ENCODE assay signal across 14 cellular contexts in the genomic region with DNA sequence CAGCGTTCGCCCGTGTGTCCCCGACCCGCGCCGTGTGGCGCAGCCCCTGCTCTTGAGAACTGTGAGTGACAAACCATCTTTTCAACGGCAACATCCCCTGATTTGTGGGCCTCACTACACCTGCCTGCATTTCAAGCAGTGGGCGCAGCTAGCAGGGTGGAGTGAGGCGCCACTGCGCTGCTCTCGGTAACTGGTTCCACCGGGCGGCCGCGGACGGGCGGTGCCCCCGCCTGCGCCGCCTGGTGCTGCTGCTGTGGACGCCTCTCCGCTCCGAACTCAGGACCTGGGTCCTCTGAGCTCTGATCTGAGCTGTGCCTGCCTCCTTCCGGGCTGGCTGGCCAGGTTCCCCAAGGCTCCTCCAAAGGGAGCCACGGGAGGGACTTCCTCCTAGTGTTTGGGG. TPM values are rescaled to one million over a fixed set of nuclear protein-coding genes. Genes with fewer than 3 reads are reported as not detected.
DNase-seq lines count a peak whose midpoint lies in the region; ATAC-seq and TF ChIP-seq lines count a peak whose summit lies in the region.
"Had no signal": no experiment of that assay in that cellular context is flagged by ENCODE, and none has a peak within 500 bp of the region (broad histone marks: within the 10 kb centered on the region; RNA-seq: fewer than 3 reads in every experiment).

No MANE protein-coding gene starts in this region.

- H3K27ac ChIP-seq in right cardiac atrium (ENCODE audit: low read length) (no peak overlapping the region), prostate gland (no peak overlapping the region)
- H3K27ac ChIP-seq: adrenal gland had no signal

- H3K4me1 ChIP-seq in right cardiac atrium (ENCODE audit: control insufficient read depth, insufficient read depth, low read length) (no peaks in the 10 kb centered on the region), prostate gland (replicated peaks) (no peaks in the 10 kb centered on the region)
- H3K4me1 ChIP-seq: Caco-2 had no signal

- no peaks in the 10 kb centered on the region for H3K27me3 Mint-ChIP-seq in activated T-helper 17 cell treated with anti-CD3 and anti-CD28 coated beads, Interleukin-2, amount 50 U/mL, for 72 hours
- peaks cover 16% of the 10 kb centered on the region for H3K27me3 Mint-ChIP-seq in activated T-helper 1 cell treated with anti-CD3 and anti-CD28 coated beads, Interleukin-12 subunit alpha, Interleukin-12 subunit beta, Interleukin-2, Interleukin-4 antibody, amounts not matched to agents 30 ng/mL and 10 ng/mL and 1 ng/mL, durations not matched to agents 14 hours and 24 hours and 36 hours (ENCODE audit: insufficient read depth)

- H3K27me3 ChIP-seq in right cardiac atrium (ENCODE audit: control insufficient read depth, insufficient read depth) (no peaks in the 10 kb centered on the region), prostate gland (replicated peaks; ENCODE audit: insufficient read depth) (no peaks in the 10 kb centered on the region)

- peaks cover 3% of the 10 kb centered on the region for H3K4me1 Mint-ChIP-seq in activated T-helper 17 cell treated with anti-CD3 and anti-CD28 coated beads, Interleukin-2, amount 50 U/mL, for 72 hours
- peaks cover 6% of the 10 kb centered on the region for H3K4me1 Mint-ChIP-seq in activated T-helper 1 cell treated with anti-CD3 and anti-CD28 coated beads, Interleukin-12 subunit alpha, Interleukin-12 subunit beta, Interleukin-2, Interleukin-4 antibody, amounts not matched to agents 30 ng/mL and 10 ng/mL and 1 ng/mL, durations not matched to agents 14 hours and 24 hours and 36 hours (ENCODE audit: low read depth)

- WGBS in right cardiac atrium = 44% methylated on average over 27 of the region's 27 CpGs
- 29% methylated on average over 23 of the region's 27 CpGs for WGBS in prostate gland

- no peaks in the 10 kb centered on the region for H3K9me3 ChIP-seq in right cardiac atrium (ENCODE audit: control insufficient read depth, low read length)
- no peaks in the 10 kb centered on the region for H3K9me3 ChIP-seq in prostate gland
- H3K9me3 ChIP-seq: adrenal gland, Caco-2 had no signal

- peak overlapping the region; percentile 2 for H3K4me3 Mint-ChIP-seq in activated T-helper 17 cell treated with anti-CD3 and anti-CD28 coated beads, Interleukin-2, amount 50 U/mL, for 72 hours
- no peak overlapping the region for H3K4me3 Mint-ChIP-seq in activated T-helper 1 cell treated with anti-CD3 and anti-CD28 coated beads, Interleukin-12 subunit alpha, Interleukin-12 subunit beta, Interleukin-2, Interleukin-4 antibody, amounts not matched to agents 30 ng/mL and 10 ng/mL and 1 ng/mL, durations not matched to agents 14 hours and 24 hours and 36 hours
- H3K4me3 Mint-ChIP-seq: activated CD4-positive, alpha-beta memory T cell treated with anti-CD3 and anti-CD28 coated beads, Interleukin-2, amount 10 ng/mL, durations not matched to agents 7 days and 5 days had no signal

- no peak for TF ChIP-seq POLR2A in prostate gland (IDR thresholded peaks at IDR 0.05)

- intact Hi-C loops in right cardiac atrium (cut with DNase I) (no loop called here), prostate gland (cut with DNase I) (no loop called here)
- intact Hi-C loops in activated T-helper 1 cell treated with anti-CD3 and anti-CD28 coated beads, Interleukin-12 subunit alpha, Interleukin-12 subunit beta, Interleukin-2, Interleukin-4 antibody, amounts not matched to agents 30 ng/mL and 10 ng/mL and 1 ng/mL, durations not matched to agents 14 hours and 24 hours and 36 hours (cut with micrococcal nuclease) = no loop called here

- ATAC-seq in activated T-helper 17 cell treated with anti-CD3 and anti-CD28 coated beads, Interleukin-2, amount 50 U/mL, for 72 hours (replicated peaks) = no peak
- ATAC-seq in right cardiac atrium (peak; percentile 64 to 78), HG03139 (IDR thresholded peaks at IDR 0.05; ENCODE audit: unreplicated experiment) (no peak), HG02610 (IDR thresholded peaks at IDR 0.05; ENCODE audit: unreplicated experiment) (no peak)

- no peaks in the 10 kb centered on the region for H3K9me3 Mint-ChIP-seq in activated T-helper 17 cell treated with anti-CD3 and anti-CD28 coated beads, Interleukin-2, amount 50 U/mL, for 72 hours
- no peaks in the 10 kb centered on the region for H3K9me3 Mint-ChIP-seq in activated T-helper 1 cell treated with anti-CD3 and anti-CD28 coated beads, Interleukin-12 subunit alpha, Interleukin-12 subunit beta, Interleukin-2, Interleukin-4 antibody, amounts not matched to agents 30 ng/mL and 10 ng/mL and 1 ng/mL, durations not matched to agents 14 hours and 24 hours and 36 hours
- H3K9me3 Mint-ChIP-seq: activated CD4-positive, alpha-beta memory T cell treated with anti-CD3 and anti-CD28 coated beads, Interleukin-2, amount 10 ng/mL, durations not matched to agents 7 days and 5 days had no signal

- H3K27ac Mint-ChIP-seq in activated T-helper 17 cell treated with anti-CD3 and anti-CD28 coated beads, Interleukin-2, amount 50 U/mL, for 72 hours = no peak overlapping the region
- H3K27ac Mint-ChIP-seq in activated T-helper 1 cell treated with anti-CD3 and anti-CD28 coated beads, Interleukin-12 subunit alpha, Interleukin-12 subunit beta, Interleukin-2, Interleukin-4 antibody, amounts not matched to agents 30 ng/mL and 10 ng/mL and 1 ng/mL, durations not matched to agents 14 hours and 24 hours and 36 hours = no peak overlapping the region
- H3K27ac Mint-ChIP-seq: activated CD4-positive, alpha-beta memory T cell treated with anti-CD3 and anti-CD28 coated beads, Interleukin-2, amount 10 ng/mL, durations not matched to agents 7 days and 5 days had no signal

- H3K36me3 Mint-ChIP-seq in activated T-helper 17 cell treated with anti-CD3 and anti-CD28 coated beads, Interleukin-2, amount 50 U/mL, for 72 hours (ENCODE audit: low read depth) = no peaks in the 10 kb centered on the region
- peaks cover 1% of the 10 kb centered on the region for H3K36me3 Mint-ChIP-seq in activated T-helper 1 cell treated with anti-CD3 and anti-CD28 coated beads, Interleukin-12 subunit alpha, Interleukin-12 subunit beta, Interleukin-2, Interleukin-4 antibody, amounts not matched to agents 30 ng/mL and 10 ng/mL and 1 ng/mL, durations not matched to agents 14 hours and 24 hours and 36 hours (ENCODE audit: low read depth)

- H3K36me3 ChIP-seq in prostate gland = no peaks in the 10 kb centered on the region
- H3K36me3 ChIP-seq: adrenal gland had no signal

- DNase-seq in ELF-1 (ENCODE audit: low read depth, low spot score) (peak; percentile 56), right cardiac atrium (peak; percentile 23 to 74 (median 64)), prostate gland (ENCODE audit: low spot score) (peak; percentile 32), D341Med (ENCODE audit: low spot score) (no peak)
- no peak for DNase-seq in activated T-helper 1 cell treated with anti-CD3 and anti-CD28 coated beads, Interleukin-12 subunit alpha, Interleukin-12 subunit beta, Interleukin-2, Interleukin-4 antibody, amounts not matched to agents 30 ng/mL and 10 ng/mL and 1 ng/mL, durations not matched to agents 14 hours and 24 hours and 36 hours (ENCODE audit: low spot score)
- DNase-seq: activated CD4-positive, alpha-beta memory T cell treated with anti-CD3 and anti-CD28 coated beads, Interleukin-2, amount 10 ng/mL, durations not matched to agents 7 days and 5 days; adrenal gland; Caco-2; NCI-H1417; nucleus accumbens had no signal

- H3K4me3 ChIP-seq in right cardiac atrium (ENCODE audit: low read length) (no peak overlapping the region), prostate gland (no peak overlapping the region)
- H3K4me3 ChIP-seq: adrenal gland had no signal

- TF ChIP-seq CTCF in prostate gland (IDR thresholded peaks at IDR 0.05) = peak in 2 of 4 experiments; percentile 42 to 58

RNA-seq across cellular contexts. Expression of gene DEGS2, which starts 5.9 kb away (rescaled TPM):
- total RNA-seq in activated T-helper 17 cell treated with anti-CD3 and anti-CD28 coated beads, Interleukin-2, amount 50 U/mL, for 72 hours = 1 to 10 TPM in 1 of 2 donors, under 1 TPM in 1; 0.30 to 8.3 TPM
- total RNA-seq in right cardiac atrium (under 1 TPM in 3 of 4 donors, not detected in 1; 0.29 to 0.42 (median 0.31) TPM), prostate gland (1 to 10 TPM; 2.8 to 8.3 TPM)
- 0.11 TPM for polyA plus RNA-seq in right cardiac atrium
- 0.31 and 1.1 TPM in 2 replicates for total RNA-seq in activated T-helper 1 cell treated with anti-CD3 and anti-CD28 coated beads, Interleukin-12 subunit alpha, Interleukin-12 subunit beta, Interleukin-2, Interleukin-4 antibody, amounts not matched to agents 30 ng/mL and 10 ng/mL and 1 ng/mL, durations not matched to agents 14 hours and 24 hours and 36 hours
- total RNA-seq: T-helper 1 cell treated with Interleukin-12 subunit alpha and Interleukin-12 subunit beta and Interleukin-4 antibody, amounts not matched to agents 30 ng/mL and 1 ng/mL, for 36 hours had no signal

Comparison
In these comparisons a context has a peak if more than half of its experiments do, and no peak if none do; other contexts are left out.
1. DNase-seq: peak in ELF-1 (single experiment), right cardiac atrium (3 of 3) and prostate gland (single experiment); none in D341Med (single experiment) and activated T-helper 1 cell treated with anti-CD3 and anti-CD28 coated beads, Interleukin-12 subunit alpha, Interleukin-12 subunit beta, Interleukin-2, Interleukin-4 antibody, amounts not matched to agents 30 ng/mL and 10 ng/mL and 1 ng/mL, durations not matched to agents 14 hours and 24 hours and 36 hours (single experiment).
2. ATAC-seq: peak in right cardiac atrium (2 of 2); none in activated T-helper 17 cell treated with anti-CD3 and anti-CD28 coated beads, Interleukin-2, amount 50 U/mL, for 72 hours (single experiment), HG03139 (single experiment) and HG02610 (single experiment).